ENCODE assay signal across 1 cellular context in the genomic region with DNA sequence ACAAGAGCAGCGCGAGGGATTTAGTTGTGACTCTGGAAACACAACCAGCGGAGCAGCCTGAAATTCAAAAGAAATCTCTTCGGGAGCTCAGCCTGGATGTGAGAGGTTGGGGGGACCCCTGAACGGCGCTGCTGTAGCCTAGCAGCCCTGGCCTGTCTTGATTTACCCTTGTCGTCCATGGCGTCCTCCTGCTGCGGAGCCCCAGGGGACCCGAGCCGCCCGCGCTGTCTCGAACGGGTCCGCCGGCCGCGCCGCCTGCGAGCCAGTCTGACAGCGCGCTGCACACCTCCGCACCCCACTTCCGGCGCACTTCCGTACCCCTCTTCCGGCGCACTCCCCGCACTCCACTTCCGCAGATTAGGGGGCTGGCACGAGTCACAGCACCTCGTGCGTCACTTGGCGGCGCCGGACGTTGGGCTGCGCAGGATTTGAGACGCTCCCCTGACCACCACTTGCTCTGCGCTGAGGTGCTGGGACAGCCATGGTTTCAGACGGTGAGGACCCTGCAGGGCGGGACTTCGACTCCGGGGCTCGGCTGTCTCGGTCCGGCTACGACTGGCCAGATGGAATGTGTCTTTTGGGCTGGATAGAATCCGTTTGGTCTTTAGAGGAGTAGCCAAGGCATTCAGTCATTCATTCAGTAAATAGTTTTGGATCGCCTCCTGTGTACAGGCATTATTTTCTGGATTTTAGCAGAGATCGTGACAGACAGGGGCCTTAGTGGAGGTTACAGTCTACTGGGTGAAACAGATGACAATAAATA.
A peak's percentile ranks its signal among the peaks of the same experiment; 100 is the strongest.
TF ChIP-seq lines count a peak whose summit lies in the region.

A gene (minus strand): TSS at position 308 of the 763 bp plus-strand sequence. CDS start 129 bp downstream, at position 179.
A gene (plus strand): TSS at position 451 of the 763 bp plus-strand sequence. CDS start 31 bp downstream, at position 482.

TF ChIP-seq in WTC11, 78 proteins besides CTCF, POLR2A, EP300 and RAD21 (continued from another document):
- TF ChIP-seq TEAD1 (CRISPR knock-in tag; IDR thresholded peaks at IDR 0.05) (peak; percentile 88; the same call in 1 of the 2 replicates), ESRRA (CRISPR knock-in tag; IDR thresholded peaks at IDR 0.05; ENCODE audit: borderline replicate concordance) (no peak), FOXP1 (CRISPR knock-in tag; IDR thresholded peaks at IDR 0.05; ENCODE audit: borderline replicate concordance) (peak; percentile 93)
- TF ChIP-seq, protein P1, sequence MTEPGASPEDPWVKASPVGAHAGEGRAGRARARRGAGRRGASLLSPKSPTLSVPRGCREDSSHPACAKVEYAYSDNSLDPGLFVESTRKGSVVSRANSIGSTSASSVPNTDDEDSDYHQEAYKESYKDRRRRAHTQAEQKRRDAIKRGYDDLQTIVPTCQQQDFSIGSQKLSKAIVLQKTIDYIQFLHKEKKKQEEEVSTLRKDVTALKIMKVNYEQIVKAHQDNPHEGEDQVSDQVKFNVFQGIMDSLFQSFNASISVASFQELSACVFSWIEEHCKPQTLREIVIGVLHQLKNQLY (CRISPR knock-in tag; IDR thresholded peaks at IDR 0.05) = no peak
- TF ChIP-seq, protein P2, sequence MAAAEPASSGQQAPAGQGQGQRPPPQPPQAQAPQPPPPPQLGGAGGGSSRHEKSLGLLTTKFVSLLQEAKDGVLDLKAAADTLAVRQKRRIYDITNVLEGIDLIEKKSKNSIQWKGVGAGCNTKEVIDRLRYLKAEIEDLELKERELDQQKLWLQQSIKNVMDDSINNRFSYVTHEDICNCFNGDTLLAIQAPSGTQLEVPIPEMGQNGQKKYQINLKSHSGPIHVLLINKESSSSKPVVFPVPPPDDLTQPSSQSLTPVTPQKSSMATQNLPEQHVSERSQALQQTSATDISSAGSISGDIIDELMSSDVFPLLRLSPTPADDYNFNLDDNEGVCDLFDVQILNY (CRISPR knock-in tag; IDR thresholded peaks at IDR 0.05) = no peak
TF ChIP-seq in WTC11: peak in this region for 23.
